6 cellular contexts compared by ENCODE assay signal in the genomic region with DNA sequence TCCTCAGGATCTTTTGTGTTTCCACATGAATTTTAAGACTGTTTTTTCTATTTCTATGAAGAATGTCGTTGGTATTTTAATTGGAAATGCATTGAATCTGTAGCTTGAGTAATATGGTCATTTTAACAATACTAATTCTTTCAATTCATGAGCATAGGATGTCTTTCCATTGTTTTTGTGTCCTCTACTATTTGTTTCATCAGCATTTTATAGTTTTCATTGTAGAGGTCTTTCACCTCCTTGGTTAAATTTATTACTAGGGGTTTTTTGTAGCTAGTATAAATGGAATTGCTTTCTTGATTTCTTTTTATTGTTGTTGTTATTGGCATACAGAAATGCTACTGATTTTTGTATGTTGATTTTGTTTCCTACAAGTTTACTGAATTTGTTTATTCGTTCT.
"Had no signal": no experiment of that assay in that cellular context is flagged by ENCODE, and none has a peak within 500 bp of the region (broad histone marks: within the 10 kb centered on the region; RNA-seq: fewer than 3 reads in every experiment).

No MANE protein-coding gene starts in this region.

- DNase-seq: GDM1, GF-D8 had no signal

- ATAC-seq: GM12878 had no signal

- H3K4me3 ChIP-seq: GM12878 had no signal

- FAIRE-seq: G401.6, GM12878, GM12891, GM12892 had no signal
